1 cellular context compared by ENCODE assay signal in the genomic region with DNA sequence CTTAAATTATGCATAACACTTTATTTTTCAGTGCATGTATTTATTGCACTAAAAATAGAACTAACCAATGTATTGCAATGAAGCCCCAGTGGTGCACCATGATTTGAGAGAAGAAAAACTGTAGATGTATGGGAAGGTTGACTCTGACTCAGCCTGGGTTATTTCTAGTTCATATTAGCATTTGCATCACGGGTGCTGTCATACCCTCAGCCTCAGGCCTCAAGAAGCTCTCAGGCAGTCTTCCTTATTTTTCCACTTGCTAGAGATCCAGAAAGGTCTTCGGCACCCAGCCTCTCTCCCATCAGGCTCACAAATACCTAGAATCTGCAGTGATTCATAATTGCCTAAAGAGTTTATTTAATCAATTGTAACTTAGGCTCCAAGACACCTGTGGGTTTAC.
TF ChIP-seq lines count a peak whose summit lies in the region.

No MANE protein-coding gene starts in this region.

TF ChIP-seq in HepG2, 621 proteins besides CTCF, POLR2A, EP300 and RAD21 (continued from another document):
- TF ChIP-seq, protein P1, sequence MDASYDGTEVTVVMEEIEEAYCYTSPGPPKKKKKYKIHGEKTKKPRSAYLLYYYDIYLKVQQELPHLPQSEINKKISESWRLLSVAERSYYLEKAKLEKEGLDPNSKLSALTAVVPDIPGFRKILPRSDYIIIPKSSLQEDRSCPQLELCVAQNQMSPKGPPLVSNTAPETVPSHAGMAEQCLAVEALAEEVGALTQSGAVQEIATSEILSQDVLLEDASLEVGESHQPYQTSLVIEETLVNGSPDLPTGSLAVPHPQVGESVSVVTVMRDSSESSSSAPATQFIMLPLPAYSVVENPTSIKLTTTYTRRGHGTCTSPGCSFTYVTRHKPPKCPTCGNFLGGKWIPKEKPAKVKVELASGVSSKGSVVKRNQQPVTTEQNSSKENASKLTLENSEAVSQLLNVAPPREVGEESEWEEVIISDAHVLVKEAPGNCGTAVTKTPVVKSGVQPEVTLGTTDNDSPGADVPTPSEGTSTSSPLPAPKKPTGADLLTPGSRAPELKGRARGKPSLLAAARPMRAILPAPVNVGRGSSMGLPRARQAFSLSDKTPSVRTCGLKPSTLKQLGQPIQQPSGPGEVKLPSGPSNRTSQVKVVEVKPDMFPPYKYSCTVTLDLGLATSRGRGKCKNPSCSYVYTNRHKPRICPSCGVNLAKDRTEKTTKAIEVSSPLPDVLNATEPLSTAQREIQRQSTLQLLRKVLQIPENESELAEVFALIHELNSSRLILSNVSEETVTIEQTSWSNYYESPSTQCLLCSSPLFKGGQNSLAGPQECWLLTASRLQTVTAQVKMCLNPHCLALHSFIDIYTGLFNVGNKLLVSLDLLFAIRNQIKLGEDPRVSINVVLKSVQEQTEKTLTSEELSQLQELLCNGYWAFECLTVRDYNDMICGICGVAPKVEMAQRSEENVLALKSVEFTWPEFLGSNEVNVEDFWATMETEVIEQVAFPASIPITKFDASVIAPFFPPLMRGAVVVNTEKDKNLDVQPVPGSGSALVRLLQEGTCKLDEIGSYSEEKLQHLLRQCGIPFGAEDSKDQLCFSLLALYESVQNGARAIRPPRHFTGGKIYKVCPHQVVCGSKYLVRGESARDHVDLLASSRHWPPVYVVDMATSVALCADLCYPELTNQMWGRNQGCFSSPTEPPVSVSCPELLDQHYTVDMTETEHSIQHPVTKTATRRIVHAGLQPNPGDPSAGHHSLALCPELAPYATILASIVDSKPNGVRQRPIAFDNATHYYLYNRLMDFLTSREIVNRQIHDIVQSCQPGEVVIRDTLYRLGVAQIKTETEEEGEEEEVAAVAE (CRISPR knock-in tag; IDR thresholded peaks at IDR 0.05; ENCODE audit: borderline replicate concordance), result no peak
- TF ChIP-seq ZNF326 (CRISPR knock-in tag; IDR thresholded peaks at IDR 0.05; ENCODE audit: borderline replicate concordance) (no peak), MEIS2 (CRISPR knock-in tag; IDR thresholded peaks at IDR 0.05) (no peak), SALL1 (CRISPR knock-in tag; IDR thresholded peaks at IDR 0.05) (no peak), FOXK1 (CRISPR knock-in tag; IDR thresholded peaks at IDR 0.05; ENCODE audit: borderline replicate concordance, low read depth) (no peak), ATAD3A (CRISPR knock-in tag; IDR thresholded peaks at IDR 0.05) (no peak), ZNF225 (CRISPR knock-in tag; IDR thresholded peaks at IDR 0.05) (no peak), POLR2G (IDR thresholded peaks at IDR 0.05; ENCODE audit: low read depth, low read length) (no peak), ZMYM2 (CRISPR knock-in tag; IDR thresholded peaks at IDR 0.05) (no peak), MED8 (CRISPR knock-in tag; IDR thresholded peaks at IDR 0.05; ENCODE audit: insufficient replicate concordance) (no peak), NCOR1 (IDR thresholded peaks at IDR 0.05; ENCODE audit: borderline replicate concordance, low read length) (no peak)
- TF ChIP-seq, protein P2, sequence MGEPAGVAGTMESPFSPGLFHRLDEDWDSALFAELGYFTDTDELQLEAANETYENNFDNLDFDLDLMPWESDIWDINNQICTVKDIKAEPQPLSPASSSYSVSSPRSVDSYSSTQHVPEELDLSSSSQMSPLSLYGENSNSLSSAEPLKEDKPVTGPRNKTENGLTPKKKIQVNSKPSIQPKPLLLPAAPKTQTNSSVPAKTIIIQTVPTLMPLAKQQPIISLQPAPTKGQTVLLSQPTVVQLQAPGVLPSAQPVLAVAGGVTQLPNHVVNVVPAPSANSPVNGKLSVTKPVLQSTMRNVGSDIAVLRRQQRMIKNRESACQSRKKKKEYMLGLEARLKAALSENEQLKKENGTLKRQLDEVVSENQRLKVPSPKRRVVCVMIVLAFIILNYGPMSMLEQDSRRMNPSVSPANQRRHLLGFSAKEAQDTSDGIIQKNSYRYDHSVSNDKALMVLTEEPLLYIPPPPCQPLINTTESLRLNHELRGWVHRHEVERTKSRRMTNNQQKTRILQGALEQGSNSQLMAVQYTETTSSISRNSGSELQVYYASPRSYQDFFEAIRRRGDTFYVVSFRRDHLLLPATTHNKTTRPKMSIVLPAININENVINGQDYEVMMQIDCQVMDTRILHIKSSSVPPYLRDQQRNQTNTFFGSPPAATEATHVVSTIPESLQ (CRISPR knock-in tag; conservative IDR thresholded peaks at IDR 0.05), result no peak
- TF ChIP-seq, protein P3, sequence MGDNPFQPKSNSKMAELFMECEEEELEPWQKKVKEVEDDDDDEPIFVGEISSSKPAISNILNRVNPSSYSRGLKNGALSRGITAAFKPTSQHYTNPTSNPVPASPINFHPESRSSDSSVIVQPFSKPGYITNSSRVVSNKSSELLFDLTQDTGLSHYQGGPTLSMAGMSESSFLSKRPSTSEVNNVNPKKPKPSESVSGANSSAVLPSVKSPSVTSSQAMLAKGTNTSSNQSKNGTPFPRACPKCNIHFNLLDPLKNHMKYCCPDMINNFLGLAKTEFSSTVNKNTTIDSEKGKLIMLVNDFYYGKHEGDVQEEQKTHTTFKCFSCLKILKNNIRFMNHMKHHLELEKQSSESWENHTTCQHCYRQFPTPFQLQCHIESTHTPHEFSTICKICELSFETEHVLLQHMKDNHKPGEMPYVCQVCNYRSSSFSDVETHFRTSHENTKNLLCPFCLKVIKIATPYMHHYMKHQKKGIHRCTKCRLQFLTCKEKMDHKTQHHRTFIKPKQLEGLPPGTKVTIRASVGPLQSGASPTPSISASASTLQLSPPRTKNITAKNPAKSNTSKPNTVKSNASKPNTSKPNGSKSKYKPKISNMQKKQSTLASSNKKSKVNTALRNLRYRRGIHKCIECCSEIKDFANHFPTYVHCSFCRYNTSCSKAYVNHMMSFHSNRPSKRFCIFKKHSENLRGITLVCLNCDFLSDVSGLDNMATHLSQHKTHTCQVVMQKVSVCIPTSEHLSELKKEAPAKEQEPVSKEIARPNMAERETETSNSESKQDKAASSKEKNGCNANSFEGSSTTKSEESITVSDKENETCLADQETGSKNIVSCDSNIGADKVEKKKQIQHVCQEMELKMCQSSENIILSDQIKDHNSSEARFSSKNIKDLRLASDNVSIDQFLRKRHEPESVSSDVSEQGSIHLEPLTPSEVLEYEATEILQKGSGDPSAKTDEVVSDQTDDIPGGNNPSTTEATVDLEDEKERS (CRISPR knock-in tag; IDR thresholded peaks at IDR 0.05), result no peak
- TF ChIP-seq, protein P4, sequence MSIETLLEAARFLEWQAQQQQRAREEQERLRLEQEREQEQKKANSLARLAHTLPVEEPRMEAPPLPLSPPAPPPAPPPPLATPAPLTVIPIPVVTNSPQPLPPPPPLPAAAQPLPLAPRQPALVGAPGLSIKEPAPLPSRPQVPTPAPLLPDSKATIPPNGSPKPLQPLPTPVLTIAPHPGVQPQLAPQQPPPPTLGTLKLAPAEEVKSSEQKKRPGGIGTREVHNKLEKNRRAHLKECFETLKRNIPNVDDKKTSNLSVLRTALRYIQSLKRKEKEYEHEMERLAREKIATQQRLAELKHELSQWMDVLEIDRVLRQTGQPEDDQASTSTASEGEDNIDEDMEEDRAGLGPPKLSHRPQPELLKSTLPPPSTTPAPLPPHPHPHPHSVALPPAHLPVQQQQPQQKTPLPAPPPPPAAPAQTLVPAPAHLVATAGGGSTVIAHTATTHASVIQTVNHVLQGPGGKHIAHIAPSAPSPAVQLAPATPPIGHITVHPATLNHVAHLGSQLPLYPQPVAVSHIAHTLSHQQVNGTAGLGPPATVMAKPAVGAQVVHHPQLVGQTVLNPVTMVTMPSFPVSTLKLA (IDR thresholded peaks at IDR 0.05), result no peak
- TF ChIP-seq, protein P5, sequence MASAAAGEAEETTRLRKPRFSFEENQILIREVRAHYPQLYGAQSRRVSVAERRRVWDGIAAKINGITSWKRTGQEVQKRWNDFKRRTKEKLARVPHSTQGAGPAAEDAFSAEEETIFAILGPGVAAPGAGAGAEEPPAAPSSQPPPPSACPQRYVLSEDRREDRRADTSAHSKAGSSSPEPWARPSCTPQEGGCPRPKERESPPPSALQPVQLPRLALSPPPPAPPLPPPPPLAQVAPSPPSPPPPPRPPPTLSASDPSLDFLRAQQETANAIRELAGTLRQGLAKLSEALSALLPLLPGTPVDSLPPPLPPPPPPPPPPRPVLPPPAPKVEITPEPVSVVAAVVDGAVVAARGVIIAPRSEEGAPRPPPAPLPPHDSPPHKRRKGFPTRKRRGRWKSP (CRISPR knock-in tag; IDR thresholded peaks at IDR 0.05), result no peak
